ENCODE assay signal across 1 cellular context in the genomic region with DNA sequence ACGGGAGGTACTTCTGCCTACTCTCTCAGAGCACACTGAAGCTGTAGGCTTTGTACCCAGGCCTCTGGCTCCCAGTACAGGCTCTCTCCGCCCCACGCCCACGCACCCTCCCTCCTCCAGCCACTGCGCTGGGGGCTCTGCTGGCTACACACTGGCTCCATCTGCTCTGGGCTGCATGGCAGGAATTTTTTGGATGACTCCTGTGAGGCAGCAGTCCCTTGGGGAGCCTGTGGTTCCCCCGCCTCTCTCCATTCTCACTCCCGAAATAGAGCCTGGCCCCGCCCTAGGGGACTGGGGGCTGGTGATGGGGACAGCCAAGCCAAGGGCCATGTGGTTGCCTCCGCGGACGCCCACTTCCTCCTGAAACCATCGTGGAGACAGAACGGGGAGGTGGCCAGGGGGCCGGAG.
TF ChIP-seq lines count a peak whose summit lies in the region.

No MANE protein-coding gene starts in this region.

TF ChIP-seq in HepG2, 621 proteins besides CTCF, POLR2A, EP300 and RAD21 (continued from another document):
- TF ChIP-seq HNRNPLL (IDR thresholded peaks at IDR 0.05; ENCODE audit: low read depth, low read length, poor library complexity, severe bottlenecking) (no peak), NR2F1 (CRISPR knock-in tag; IDR thresholded peaks at IDR 0.05) (no peak), HNF4G (IDR thresholded peaks at IDR 0.05; ENCODE audit: borderline replicate concordance, low read depth, low read length) (no peak), HNF4G (CRISPR knock-in tag; IDR thresholded peaks at IDR 0.05; ENCODE audit: borderline replicate concordance, low read depth) (no peak), KDM6A (CRISPR knock-in tag; IDR thresholded peaks at IDR 0.05; ENCODE audit: low read depth) (no peak)
